In genomic region chr10:114094795-114095194, GRCh38 we compare ENCODE assay signal across 26 cellular contexts. TPM values are rescaled to one million over a fixed set of nuclear protein-coding genes. Genes with fewer than 3 reads are reported as not detected.
DNase-seq lines count a peak whose midpoint lies in the region; ATAC-seq and TF ChIP-seq lines count a peak whose summit lies in the region.
"Had no signal": no experiment of that assay in that cellular context is flagged by ENCODE, and none has a peak within 500 bp of the region (broad histone marks: within the 10 kb centered on the region; RNA-seq: fewer than 3 reads in every experiment).

No MANE protein-coding gene starts in this region.

- H3K4me1 Mint-ChIP-seq in natural killer cell treated with Interleukin-12 subunit alpha and Interleukin-12 subunit beta and Interleukin-15 and Interleukin-18, amount 100 ng/mL, for 72 hours (ENCODE audit: low read depth in 2 of 2): peaks cover 42 to 51% of the 10 kb centered on the region in 2 donors
- H3K4me1 Mint-ChIP-seq in osteocyte (ENCODE audit: unreplicated experiment): no peaks in the 10 kb centered on the region

- DNase-seq in GM12865 (ENCODE audit: low read depth): peak; percentile 69
- peak; percentile 56 for DNase-seq in GM20000 (ENCODE audit: low spot score)
- DNase-seq in natural killer cell treated with Interleukin-12 subunit alpha and Interleukin-12 subunit beta and Interleukin-15 and Interleukin-18, amount 100 ng/mL, for 72 hours (ENCODE audit: low spot score): no peak
- DNase-seq in osteocyte (ENCODE audit: extremely low spot score, unreplicated experiment): no peak
- no peak for DNase-seq in NCI-H748 (lab: John Stamatoyannopoulos, UW; ENCODE audit: unreplicated experiment)
- DNase-seq in hypothalamus (lab: John Stamatoyannopoulos, UW): no peak
- DNase-seq: ACHN; activated CD4-positive, alpha-beta memory T cell treated with anti-CD3 and anti-CD28 coated beads for 36 hours; activated naive CD4-positive, alpha-beta T cell treated with Interleukin-2 at 50 U/mL for 16 hours; activated T-cell treated with anti-CD3 and anti-CD28 coated beads for 4 hours; amygdala; caudate nucleus; HFFc6; hippocampal formation; kidney; naive thymus-derived CD4-positive, alpha-beta T cell; NCI-H2171 treated with DMSO at 0.1 percent for 48 hours; NCI-H774; OCI-M1; SHP77 treated with DMSO at 0.1 percent for 48 hours; uterus had no signal

- no peaks in the 10 kb centered on the region for H3K9me3 Mint-ChIP-seq in natural killer cell treated with Interleukin-12 subunit alpha and Interleukin-12 subunit beta and Interleukin-15 and Interleukin-18, amount 100 ng/mL, for 72 hours
- H3K9me3 Mint-ChIP-seq in osteocyte (ENCODE audit: unreplicated experiment): no peaks in the 10 kb centered on the region
- H3K9me3 Mint-ChIP-seq: IgD-negative memory B cell had no signal

- peak overlapping the region; percentile 41 for H3K4me3 Mint-ChIP-seq in natural killer cell treated with Interleukin-12 subunit alpha and Interleukin-12 subunit beta and Interleukin-15 and Interleukin-18, amount 100 ng/mL, for 72 hours
- no peak overlapping the region for H3K4me3 Mint-ChIP-seq in osteocyte (ENCODE audit: unreplicated experiment)
- H3K4me3 Mint-ChIP-seq: activated CD4-positive, alpha-beta memory T cell treated with anti-CD3 and anti-CD28 coated beads for 36 hours; HFFc6; T-helper 1 cell treated with Interleukin-12 subunit alpha and Interleukin-12 subunit beta and Interleukin-4 antibody, amounts not matched to agents 30 μg/mL and 1 μg/mL, for 36 hours had no signal

- ATAC-seq in HG03045 (IDR thresholded peaks at IDR 0.05; ENCODE audit: unreplicated experiment) (peak; percentile 55), HG03097 (IDR thresholded peaks at IDR 0.05; ENCODE audit: low FRiP score, unreplicated experiment) (no peak)
- no peak for ATAC-seq in natural killer cell treated with Interleukin-12 subunit alpha and Interleukin-12 subunit beta and Interleukin-15 and Interleukin-18, amount 100 ng/mL, for 72 hours
- ATAC-seq: foreskin keratinocyte; naive thymus-derived CD4-positive, alpha-beta T cell had no signal

- no peak overlapping the region for H3K4me3 ChIP-seq in GM12865 (ENCODE audit: low read depth, low read length)
- H3K4me3 ChIP-seq: uterus had no signal

- H3K27me3 Mint-ChIP-seq in natural killer cell treated with Interleukin-12 subunit alpha and Interleukin-12 subunit beta and Interleukin-15 and Interleukin-18, amount 100 ng/mL, for 72 hours: peaks cover 0 to under 1% of the 10 kb centered on the region in 2 donors
- H3K27me3 Mint-ChIP-seq in osteocyte (ENCODE audit: unreplicated experiment): no peaks in the 10 kb centered on the region
- H3K27me3 Mint-ChIP-seq: IgD-negative memory B cell had no signal

- H3K27ac Mint-ChIP-seq in natural killer cell treated with Interleukin-12 subunit alpha and Interleukin-12 subunit beta and Interleukin-15 and Interleukin-18, amount 100 ng/mL, for 72 hours: no peak overlapping the region
- no peak overlapping the region for H3K27ac Mint-ChIP-seq in osteocyte (ENCODE audit: unreplicated experiment)
- H3K27ac Mint-ChIP-seq: activated CD4-positive, alpha-beta memory T cell treated with anti-CD3 and anti-CD28 coated beads for 36 hours; HFFc6; IgD-negative memory B cell; naive thymus-derived CD4-positive, alpha-beta T cell; T-helper 1 cell treated with Interleukin-12 subunit alpha and Interleukin-12 subunit beta and Interleukin-4 antibody, amounts not matched to agents 30 μg/mL and 1 μg/mL, for 36 hours had no signal

- H3K36me3 Mint-ChIP-seq in natural killer cell treated with Interleukin-12 subunit alpha and Interleukin-12 subunit beta and Interleukin-15 and Interleukin-18, amount 100 ng/mL, for 72 hours: no peaks in the 10 kb centered on the region
- H3K36me3 Mint-ChIP-seq in osteocyte (ENCODE audit: unreplicated experiment): no peaks in the 10 kb centered on the region
- H3K36me3 Mint-ChIP-seq: activated CD4-positive, alpha-beta memory T cell treated with anti-CD3 and anti-CD28 coated beads for 36 hours; IgD-negative memory B cell; naive thymus-derived CD4-positive, alpha-beta T cell had no signal

- TF ChIP-seq CTCF in GM12865 (IDR thresholded peaks at IDR 0.05; ENCODE audit: insufficient read depth, low read depth, low read length, missing control alignments): no peak
- TF ChIP-seq CTCF in GM20000 (IDR thresholded peaks at IDR 0.05; ENCODE audit: extremely low read depth, missing control alignments): no peak
- TF ChIP-seq CTCF in osteocyte (IDR thresholded peaks at IDR 0.05): no peak

RNA-seq across cellular contexts. Expression of gene ADRB1, which starts 51.1 kb away (rescaled TPM):
- 1 to 10 TPM; 1.3 to 1.6 TPM for total RNA-seq in natural killer cell treated with Interleukin-12 subunit alpha and Interleukin-12 subunit beta and Interleukin-15 and Interleukin-18, amount 100 ng/mL, for 72 hours
- 0.68 and 0.97 TPM in 2 replicates for total RNA-seq in osteocyte
- total RNA-seq: activated CD4-positive, alpha-beta memory T cell treated with anti-CD3 and anti-CD28 coated beads for 36 hours had no signal

Comparison
In these comparisons a context has a peak if more than half of its experiments do, and no peak if none do; other contexts are left out.
1. DNase-seq: peak in GM12865 (single experiment) and GM20000 (single experiment); none in natural killer cell treated with Interleukin-12 subunit alpha and Interleukin-12 subunit beta and Interleukin-15 and Interleukin-18, amount 100 ng/mL, for 72 hours (single experiment), osteocyte (single experiment), NCI-H748 (single experiment) and hypothalamus (0 of 51).